8 cellular contexts compared by ENCODE assay signal in the genomic region with DNA sequence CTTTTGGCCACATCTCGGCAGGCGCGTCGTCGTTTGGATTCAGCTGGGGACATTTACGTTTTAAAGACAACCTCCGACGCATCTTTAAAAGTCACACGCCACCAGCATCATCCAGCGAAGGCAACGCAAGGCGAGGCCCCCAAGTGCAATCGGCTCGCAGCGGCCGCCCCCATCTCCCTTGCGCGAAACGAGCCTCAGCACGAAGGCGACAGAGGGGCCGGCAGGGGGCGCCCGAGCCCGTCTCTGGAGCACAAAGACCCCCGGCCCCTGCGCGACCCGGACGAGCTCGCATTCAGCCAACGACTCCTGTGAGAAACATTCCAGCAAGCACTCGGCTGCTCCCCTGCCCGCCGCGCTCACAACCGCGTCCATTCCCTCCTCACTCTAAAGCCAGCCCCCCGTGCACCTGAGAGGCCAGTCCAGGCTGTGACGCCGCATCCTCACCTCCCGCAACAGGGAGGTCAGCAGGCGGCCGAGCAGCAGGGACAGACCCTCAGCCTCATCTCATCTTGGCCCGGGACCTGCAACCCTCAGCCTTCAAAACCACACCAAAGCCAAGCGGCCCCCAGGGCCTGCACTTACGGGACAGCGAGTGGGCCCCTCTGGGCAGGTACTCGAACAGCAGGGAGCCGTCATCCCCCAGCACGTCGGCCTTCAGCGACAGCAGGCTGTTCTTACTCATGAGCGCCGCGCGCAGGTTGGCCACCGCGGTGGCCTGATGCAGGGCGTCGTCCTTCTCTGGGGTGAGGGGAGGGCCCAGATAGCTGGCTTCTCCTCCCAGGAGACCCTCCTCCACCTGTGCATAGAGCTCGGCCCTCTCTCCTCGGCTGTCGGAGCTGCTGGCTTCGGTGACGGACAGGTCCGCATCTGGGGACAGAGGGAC. TPM values are rescaled to one million over a fixed set of nuclear protein-coding genes. Genes with fewer than 3 reads are reported as not detected.
DNase-seq lines count a peak whose midpoint lies in the region; ATAC-seq and TF ChIP-seq lines count a peak whose summit lies in the region.

No MANE protein-coding gene starts in this region.

- H3K4me3 ChIP-seq in BE2C (ENCODE audit: low read depth, low read length), result peak overlapping the region; percentile 40
- peak overlapping the region; percentile 49 for H3K4me3 ChIP-seq in coronary artery
- no peak overlapping the region for H3K4me3 ChIP-seq in right lobe of liver

- H3K9me3 Mint-ChIP-seq in type B pancreatic cell, result no peaks in the 10 kb centered on the region

- peak overlapping the region; percentile 84 for H3K4me3 Mint-ChIP-seq in type B pancreatic cell

- intact Hi-C loops in right lobe of liver (cut with DNase I), result no loop called here

- no peaks in the 10 kb centered on the region for H3K36me3 ChIP-seq in BE2C
- no peaks in the 10 kb centered on the region for H3K36me3 ChIP-seq in right lobe of liver

- peaks cover 13% of the 10 kb centered on the region for H3K4me1 Mint-ChIP-seq in type B pancreatic cell (ENCODE audit: unreplicated experiment)

- H3K27me3 ChIP-seq in BE2C, result no peaks in the 10 kb centered on the region
- H3K27me3 ChIP-seq in right lobe of liver, result no peaks in the 10 kb centered on the region

- no peak overlapping the region for H3K27ac Mint-ChIP-seq in type B pancreatic cell

- peaks cover 4% of the 10 kb centered on the region; the same call in 1 of the 2 replicates for H3K9me3 ChIP-seq in BE2C
- no peaks in the 10 kb centered on the region for H3K9me3 ChIP-seq in right lobe of liver

- H3K27me3 Mint-ChIP-seq in type B pancreatic cell, result no peaks in the 10 kb centered on the region

- 57% methylated on average over 18 of the region's 67 CpGs for WGBS in right lobe of liver (ENCODE audit: insufficient coverage, low coverage, low lambda C conversion rate, missing lambda C conversion rate)

- H3K27ac ChIP-seq in coronary artery (no peak overlapping the region), right lobe of liver (no peak overlapping the region)

- ATAC-seq in right lobe of liver (peak in 2 of 4 donors; percentile 36 to 45), HG03025 (IDR thresholded peaks at IDR 0.05; ENCODE audit: low FRiP score, unreplicated experiment) (no peak)

- TF ChIP-seq POLR2A in right lobe of liver (IDR thresholded peaks at IDR 0.05), result no peak

- TF ChIP-seq CTCF in BE2C (IDR thresholded peaks at IDR 0.05; ENCODE audit: low read depth, low read length) (peak; percentile 74), coronary artery (IDR thresholded peaks at IDR 0.05) (peak; percentile 58), right lobe of liver (IDR thresholded peaks at IDR 0.05) (peak; percentile 30 to 51 (median 36)), type B pancreatic cell (conservative IDR thresholded peaks at IDR 0.05) (peak; percentile 99)

- peaks cover 3% of the 10 kb centered on the region for H3K36me3 Mint-ChIP-seq in type B pancreatic cell

- H3K4me1 ChIP-seq in BE2C (no peaks in the 10 kb centered on the region), right lobe of liver (no peaks in the 10 kb centered on the region)

- DNase-seq in BE2C (peak; percentile 88), NCI-H460 (ENCODE audit: extremely low read depth, low read depth) (peak; percentile 23), coronary artery (ENCODE audit: low spot score) (no peak), right lobe of liver (no peak), type B pancreatic cell (ENCODE audit: extremely low spot score, unreplicated experiment) (peak; percentile 90), DMS53 treated with DMSO at 0.1 percent for 48 hours (lab: John Stamatoyannopoulos, UW; ENCODE audit: unreplicated experiment) (no peak), amniotic stem cell (lab: John Stamatoyannopoulos, UW) (no peak)

RNA-seq across cellular contexts. Expression of gene SLC2A4RG, which starts 35.8 kb away (rescaled TPM):
- polyA plus RNA-seq in BE2C (2012; ENCODE audit: insufficient read depth, insufficient read length, low read depth), result 89.5 TPM
- 15.5 and 19.4 TPM in 2 replicates for total RNA-seq in NCI-H460 (2014; rRNA removed; shearing (Covaris generic))
- polyA plus RNA-seq in NCI-H460 (2014; cell fraction: nucleus; rRNA removed), result 141 and 261 TPM in 2 replicates
- total RNA-seq in right lobe of liver (100 to 1,000 TPM in 2 of 6 experiments, 10 to 100 TPM in 4; 36.0 to 180 (median 73.8) TPM), type B pancreatic cell (ENCODE audit: low replicate concordance) (52.6 and 75.6 TPM in 2 replicates)

RNA-seq across cellular contexts. Expression of gene LIME1, which starts 38.9 kb away (rescaled TPM):
- 49.0 TPM for polyA plus RNA-seq in BE2C (2012; ENCODE audit: insufficient read depth, insufficient read length, low read depth)
- total RNA-seq in NCI-H460 (2014; rRNA removed; shearing (Covaris generic)), result 6.6 and 7.6 TPM in 2 replicates
- polyA plus RNA-seq in NCI-H460 (2014; cell fraction: nucleus; rRNA removed), result 105 and 139 TPM in 2 replicates
- total RNA-seq in right lobe of liver, result 100 to 1,000 TPM in 2 of 6 experiments, 10 to 100 TPM in 4; 37.0 to 118 (median 65.5) TPM
- total RNA-seq in type B pancreatic cell (ENCODE audit: low replicate concordance), result 6.3 and 11.3 TPM in 2 replicates

RNA-seq across cellular contexts. Expression of gene ZBTB46, which starts 55.7 kb away (rescaled TPM):
- 3.7 TPM for polyA plus RNA-seq in BE2C (2012; ENCODE audit: insufficient read depth, insufficient read length, low read depth)
- 0.20 and 0.30 TPM in 2 replicates for total RNA-seq in NCI-H460 (2014; rRNA removed; shearing (Covaris generic))
- polyA plus RNA-seq in NCI-H460 (2014; cell fraction: nucleus; rRNA removed), result 0.04 TPM in 1 of 2 replicates, not detected in the other
- 1 to 10 TPM; 1.2 to 4.2 (median 2.4) TPM for total RNA-seq in right lobe of liver
- 9.8 and 13.6 TPM in 2 replicates for total RNA-seq in type B pancreatic cell (ENCODE audit: low replicate concordance)

Comparison
In these comparisons a context has a peak if more than half of its experiments do, and no peak if none do; other contexts are left out.
1. DNase-seq: peak in BE2C (single experiment), NCI-H460 (single experiment) and type B pancreatic cell (single experiment); none in coronary artery (single experiment), right lobe of liver (0 of 3), DMS53 treated with DMSO at 0.1 percent for 48 hours (single experiment) and amniotic stem cell (single experiment).
2. H3K4me3 ChIP-seq: peak in BE2C (single experiment) and coronary artery (single experiment); none in right lobe of liver (0 of 3).
3. CTCF ChIP-seq: peak in every context shown above with its lines; median percentile 99 in type B pancreatic cell; 74 in BE2C; 58 in coronary artery; 36 in right lobe of liver.